14 cellular contexts compared by ENCODE assay signal in the genomic region with DNA sequence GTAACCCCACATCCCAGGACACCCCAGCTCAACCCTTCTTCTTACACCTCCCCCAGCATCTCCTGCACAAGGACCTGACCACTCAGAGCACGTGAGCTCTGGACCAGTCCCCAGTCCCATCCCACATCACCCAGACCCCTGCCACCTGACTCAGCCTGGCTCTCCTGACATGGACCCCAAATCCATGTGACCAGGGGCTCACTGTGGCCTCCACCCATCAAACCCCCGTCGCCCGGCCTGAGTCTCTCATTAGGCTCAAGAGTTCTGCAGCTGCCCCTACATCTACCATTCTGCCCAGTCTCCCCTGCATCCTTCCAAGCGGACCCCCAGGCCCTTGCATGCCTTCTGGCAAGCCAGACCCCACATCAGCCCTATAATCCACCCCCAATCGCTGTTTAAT. TPM values are rescaled to one million over a fixed set of nuclear protein-coding genes. Genes with fewer than 3 reads are reported as not detected.
DNase-seq lines count a peak whose midpoint lies in the region; ATAC-seq and TF ChIP-seq lines count a peak whose summit lies in the region.
"Had no signal": no experiment of that assay in that cellular context is flagged by ENCODE, and none has a peak within 500 bp of the region (broad histone marks: within the 10 kb centered on the region; RNA-seq: fewer than 3 reads in every experiment).

No MANE protein-coding gene starts in this region.

- H3K27ac Mint-ChIP-seq in activated CD8-positive, alpha-beta T cell treated with anti-CD3 and anti-CD28 coated beads for 36 hours: peak overlapping the region; percentile 52

- intact Hi-C loops in left ventricle myocardium inferior (cut with micrococcal nuclease) (no loop called here), heart left ventricle (cut with DNase I) (loop anchor here in 2 of 10 donors (5.0 kb wide), 2 partner anchors 36 to 41 kb away; no protein-coding TSS in a partner anchor), transverse colon (cut with DNase I; ENCODE audit: low total_unique reads) (no loop called here)
- intact Hi-C loops in activated CD8-positive, alpha-beta T cell treated with anti-CD3 and anti-CD28 coated beads for 36 hours (cut with micrococcal nuclease): loop anchor here (5.0 kb wide), 1 partner anchor 71 kb away; no protein-coding TSS in a partner anchor

- H3K9me3 Mint-ChIP-seq in activated CD8-positive, alpha-beta T cell treated with anti-CD3 and anti-CD28 coated beads for 36 hours: no peaks in the 10 kb centered on the region

- H3K9me3 ChIP-seq in left ventricle myocardium inferior (replicated peaks) (no peaks in the 10 kb centered on the region), heart left ventricle (no peaks in the 10 kb centered on the region), transverse colon (no peaks in the 10 kb centered on the region)
- H3K9me3 ChIP-seq: gastroesophageal sphincter, SJSA1 had no signal

- peak overlapping the region; percentile 24 for H3K4me3 Mint-ChIP-seq in activated CD8-positive, alpha-beta T cell treated with anti-CD3 and anti-CD28 coated beads for 36 hours

- POLR2A ChIA-PET in activated CD8-positive, alpha-beta T cell treated with anti-CD3 and anti-CD28 coated beads for 36 hours (lab: Charles Lee): no interaction called here

- TF ChIP-seq POLR2A in heart left ventricle (IDR thresholded peaks at IDR 0.05) (no peak), transverse colon (IDR thresholded peaks at IDR 0.05) (no peak)

- peaks cover 77% of the 10 kb centered on the region for H3K4me1 Mint-ChIP-seq in activated CD8-positive, alpha-beta T cell treated with anti-CD3 and anti-CD28 coated beads for 36 hours (ENCODE audit: low read depth)

- H3K27me3 Mint-ChIP-seq in activated CD8-positive, alpha-beta T cell treated with anti-CD3 and anti-CD28 coated beads for 36 hours: peaks cover 1% of the 10 kb centered on the region

- H3K27me3 ChIP-seq in left ventricle myocardium inferior (ENCODE audit: low read depth) (peaks cover 79% of the 10 kb centered on the region), heart left ventricle (peaks cover 10 to 62% (median 31%) of the 10 kb centered on the region in 9 donors), kidney epithelial cell (ENCODE audit: control insufficient read depth, insufficient read depth, low read length) (no peaks in the 10 kb centered on the region), transverse colon (peaks cover 16% of the 10 kb centered on the region)
- H3K27me3 ChIP-seq: SJSA1 had no signal

- H3K27ac ChIP-seq in left ventricle myocardium inferior (replicated peaks) (peak overlapping the region; percentile 58), heart left ventricle (peak overlapping the region in 3 of 12 donors; percentile 47 to 78 (median 72)), transverse colon (peak overlapping the region in 3 of 4 donors; percentile 84 to 86 (median 84))
- H3K27ac ChIP-seq: C4-2B, SJSA1, VCaP had no signal

- H3K36me3 ChIP-seq in left ventricle myocardium inferior (no peaks in the 10 kb centered on the region), heart left ventricle (no peaks in the 10 kb centered on the region), kidney epithelial cell (ENCODE audit: control insufficient read depth, insufficient read depth, low read length) (peaks cover 7% of the 10 kb centered on the region), transverse colon (no peaks in the 10 kb centered on the region)
- H3K36me3 ChIP-seq: gastroesophageal sphincter had no signal

- CTCF ChIA-PET in activated CD8-positive, alpha-beta T cell treated with anti-CD3 and anti-CD28 coated beads for 36 hours (lab: Charles Lee): interaction anchor here (1.6 kb wide), 1 partner anchor 140 kb away, joined by 5 read pairs; no protein-coding TSS in a partner anchor

- TF ChIP-seq CTCF in left ventricle myocardium inferior (IDR thresholded peaks at IDR 0.05; ENCODE audit: borderline replicate concordance) (no peak), heart left ventricle (IDR thresholded peaks at IDR 0.05) (no peak), kidney epithelial cell (IDR thresholded peaks at IDR 0.05; ENCODE audit: insufficient read depth, low read length, poor library complexity, severe bottlenecking) (no peak), transverse colon (IDR thresholded peaks at IDR 0.05) (no peak)
- no peak for TF ChIP-seq CTCF in activated CD8-positive, alpha-beta T cell treated with anti-CD3 and anti-CD28 coated beads for 36 hours (IDR thresholded peaks at IDR 0.05)

- H3K36me3 Mint-ChIP-seq in activated CD8-positive, alpha-beta T cell treated with anti-CD3 and anti-CD28 coated beads for 36 hours (ENCODE audit: low read depth): peaks cover 31% of the 10 kb centered on the region

- in situ Hi-C loops in transverse colon (cut with MboI; ENCODE audit: low pct_ligation_motif_present in 1 of 4, low pct_unique_long_range_greater_than_20kb in 1 of 4, low sequenced_read_pairs in 3 of 4): no loop called here
- in situ Hi-C loops in ACHN (cut with HindIII; ENCODE audit: low pct_ligation_motif_present, low pct_unique_long_range_greater_than_20kb, low sequenced_read_pairs): no loop called here

- TF ChIP-seq EP300 in transverse colon (IDR thresholded peaks at IDR 0.05; ENCODE audit: low read depth): no peak

- no peak for ATAC-seq in heart left ventricle
- ATAC-seq in activated CD8-positive, alpha-beta T cell treated with anti-CD3 and anti-CD28 coated beads for 36 hours: no peak

- WGBS in heart left ventricle, 4 donors: 68 to 75% (median 71%) methylated on average over 6 of the region's 6 CpGs
- 76% methylated on average over 6 of the region's 6 CpGs; no CpG with 5 or more reads in 1 of the 2 donors for WGBS in transverse colon (ENCODE audit: low coverage in 1 of 2), 2 donors

- DNase-seq in left ventricle myocardium inferior (no peak), heart left ventricle (no peak), kidney epithelial cell (ENCODE audit: low read depth) (no peak), transverse colon (no peak), ACHN (no peak), cerebellar cortex (ENCODE audit: low spot score) (no peak), NCI-H82 (lab: John Stamatoyannopoulos, UW) (no peak)
- DNase-seq in activated CD8-positive, alpha-beta T cell treated with anti-CD3 and anti-CD28 coated beads for 36 hours: no peak
- DNase-seq: NCI-H1092 treated with DMSO at 0.1 percent for 48 hours, NCI-H2227 treated with DMSO at 0.1 percent for 48 hours had no signal

- H3K4me3 ChIP-seq in left ventricle myocardium inferior (peak overlapping the region; percentile 27), heart left ventricle (peak overlapping the region in 5 of 12 donors; percentile 4 to 45 (median 21)), kidney epithelial cell (ENCODE audit: low read depth, low read length) (peak overlapping the region; percentile 4), transverse colon (no peak overlapping the region)
- H3K4me3 ChIP-seq: gastroesophageal sphincter, SJSA1 had no signal

- H3K4me1 ChIP-seq in left ventricle myocardium inferior: peaks cover 39% of the 10 kb centered on the region
- H3K4me1 ChIP-seq in heart left ventricle: peaks cover 0 to 53% (median 21%) of the 10 kb centered on the region in 12 donors
- peaks cover 16 to 56% (median 50%) of the 10 kb centered on the region in 4 donors for H3K4me1 ChIP-seq in transverse colon

RNA-seq across cellular contexts. Expression of gene LIF, which starts 1.9 kb away (rescaled TPM):
- total RNA-seq in left ventricle myocardium inferior (0.16 TPM), heart left ventricle (10 to 100 TPM in 1 of 9 donors, 1 to 10 TPM in 1, under 1 TPM in 6, not detected in 1; 0.12 to 11.6 (median 0.70) TPM), kidney epithelial cell (108 and 112 TPM in 2 replicates), transverse colon (1 to 10 TPM; 4.0 to 5.2 (median 4.4) TPM)
- under 1 TPM; 0.46 to 0.78 TPM for polyA plus RNA-seq in heart left ventricle
- total RNA-seq in activated CD8-positive, alpha-beta T cell treated with anti-CD3 and anti-CD28 coated beads for 36 hours: 100 to 1,000 TPM; 160 to 161 TPM

RNA-seq across cellular contexts. Expression of gene OSM, which starts 18.2 kb away (rescaled TPM):
- total RNA-seq in left ventricle myocardium inferior (not detected), heart left ventricle (1 to 10 TPM in 2 of 9 donors, under 1 TPM in 5, not detected in 2; 0.17 to 5.0 (median 0.42) TPM), kidney epithelial cell (not detected in 2 replicates), transverse colon (not detected)
- under 1 TPM; 0.25 to 0.27 TPM for polyA plus RNA-seq in heart left ventricle
- 10 to 100 TPM; 44.3 to 45.7 TPM for total RNA-seq in activated CD8-positive, alpha-beta T cell treated with anti-CD3 and anti-CD28 coated beads for 36 hours
- total RNA-seq: SJSA1 had no signal

RNA-seq across cellular contexts. Expression of gene CASTOR1, which starts 40.8 kb away (rescaled TPM):
- total RNA-seq in left ventricle myocardium inferior (6.5 TPM), heart left ventricle (10 to 100 TPM in 3 of 9 donors, 1 to 10 TPM in 6; 3.8 to 16.6 (median 7.1) TPM), kidney epithelial cell (10.5 and 18.7 TPM in 2 replicates), transverse colon (1 to 10 TPM in 2 of 4 donors, not detected in 2; 5.6 to 6.8 TPM)
- polyA plus RNA-seq in heart left ventricle: 10 to 100 TPM in 1 of 2 donors, 1 to 10 TPM in 1; 7.0 to 10.2 TPM
- 1 to 10 TPM; 4.2 to 5.1 TPM for total RNA-seq in activated CD8-positive, alpha-beta T cell treated with anti-CD3 and anti-CD28 coated beads for 36 hours

Comparison
In these comparisons a context has a peak if more than half of its experiments do, and no peak if none do; other contexts are left out.
1. H3K4me3 ChIP-seq: peak in left ventricle myocardium inferior (single experiment) and kidney epithelial cell (single experiment); none in transverse colon (0 of 4).
2. RNA of gene OSM, which starts 18.2 kb away (total RNA-seq): 44.3 to 45.7 TPM in activated CD8-positive, alpha-beta T cell treated with anti-CD3 and anti-CD28 coated beads for 36 hours; 0.17 to 5.0 TPM in heart left ventricle, not detected in left ventricle myocardium inferior (single experiment), not detected in kidney epithelial cell and not detected in transverse colon; every median in the first group is over 4 times any median in the second.